Comparison of ENCODE assay signal across 8 cellular contexts in the genomic region with DNA sequence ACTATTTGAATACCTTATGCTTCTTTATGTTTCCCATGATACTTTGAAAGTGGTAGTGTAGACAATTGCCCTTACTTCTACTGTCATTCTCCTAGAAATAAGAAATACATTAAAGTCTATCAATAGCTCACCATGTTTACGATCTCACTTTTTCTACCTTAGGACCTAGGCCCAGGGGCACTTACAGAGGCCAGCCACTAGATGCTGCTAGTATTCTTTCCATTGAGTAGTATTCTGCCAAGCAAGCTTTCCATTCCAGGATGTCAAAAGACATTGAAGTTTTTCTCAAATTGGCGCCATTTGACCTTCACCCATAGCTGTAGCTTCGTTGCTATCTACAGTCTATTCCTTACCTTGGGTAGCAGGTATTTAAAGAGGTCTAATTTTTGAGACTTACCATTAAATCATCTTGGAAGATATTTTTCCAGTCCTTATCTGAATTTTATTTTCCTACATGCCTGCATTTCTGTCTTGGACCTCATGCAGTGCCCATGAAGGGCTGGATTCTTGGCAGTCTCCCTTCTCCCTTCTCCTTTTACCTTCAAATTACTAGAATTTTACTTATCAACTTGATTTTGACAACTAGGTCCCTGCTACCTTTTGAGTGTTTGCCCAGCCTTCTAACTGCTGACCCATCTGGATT.
DNase-seq lines count a peak whose midpoint lies in the region; FAIRE-seq and TF ChIP-seq lines count a peak whose summit lies in the region.

No MANE protein-coding gene starts in this region.

- H3K4ac ChIP-seq in H1 (replicated peaks; ENCODE audit: insufficient read length, low read depth, low read length) = no peak overlapping the region

- H3K9me2 ChIP-seq in GM23248 (ENCODE audit: insufficient read depth) = no peaks in the 10 kb centered on the region

- TF ChIP-seq CTCF in H1 (IDR thresholded peaks at IDR 0.05; ENCODE audit: control extremely low read depth in 1 of 3, insufficient read depth in 1 of 3, low read depth in 1 of 3, low read length in 3 of 3) = peak in 2 of 3 experiments; percentile 82 to 97; a peak in 3 of 4 replicates
- peak; percentile 96 for TF ChIP-seq CTCF in neural crest cell (conservative IDR thresholded peaks at IDR 0.05)
- TF ChIP-seq CTCF in CD14-positive monocyte (IDR thresholded peaks at IDR 0.05) = no peak

- in situ Hi-C loops in GM23248 (cut with MboI) = no loop called here

- DNase-seq in GM04504 (ENCODE audit: low read depth) (peak; percentile 35), GM23248 (peak; percentile 31), LHCN-M2 (ENCODE audit: low read depth) (peak; percentile 55), OCI-M2 (lab: John Stamatoyannopoulos, UW; ENCODE audit: unreplicated experiment) (peak; percentile 33), H1 (ENCODE audit: low read depth in 1 of 2, low spot score in 2 of 2) (peak; percentile 17 to 45), neural crest cell (ENCODE audit: low read depth, low spot score) (peak; percentile 30), CD14-positive monocyte (ENCODE audit: low spot score) (no peak), immature natural killer cell (no peak)

- CTCF ChIA-PET in H1 (lab: Charles Lee; ENCODE audit: partially characterized antibody) = interaction anchor here (0.6 to 3.7 kb wide), 37 partner anchors 8 to 674 kb away, joined by 3 to 46 read pairs (median 4); no protein-coding TSS in a partner anchor

- no peak overlapping the region for H3K23ac ChIP-seq in H1 (ENCODE audit: insufficient read length)

- H3K4me1 Mint-ChIP-seq in neural crest cell (peaks cover 42% of the 10 kb centered on the region), CD14-positive monocyte (no peaks in the 10 kb centered on the region), immature natural killer cell (no peaks in the 10 kb centered on the region)

- no peak overlapping the region for H4K5ac ChIP-seq in H1 (ENCODE audit: insufficient read length, low read depth, low read length)

- H3K56ac ChIP-seq in H1 (replicated peaks; ENCODE audit: insufficient read length, low read depth, low read length) = no peak overlapping the region

- H4K91ac ChIP-seq in H1 (replicated peaks; ENCODE audit: insufficient read length, low read length) = no peak overlapping the region

- FAIRE-seq in H1 (lab: Jason Lieb, UNC) = peak; percentile 45

- no peak overlapping the region for H2AK5ac ChIP-seq in H1 (ENCODE audit: low read depth, low read length)

- H3K27ac Mint-ChIP-seq in neural crest cell (ENCODE audit: unreplicated experiment) (no peak overlapping the region), CD14-positive monocyte (no peak overlapping the region), immature natural killer cell (no peak overlapping the region)

- no peaks in the 10 kb centered on the region for H3K4me1 ChIP-seq in GM23248 (ENCODE audit: insufficient read depth)
- no peaks in the 10 kb centered on the region for H3K4me1 ChIP-seq in H1 (replicated peaks in 1 of 4; ENCODE audit: control insufficient read depth in 3 of 4, insufficient read depth in 4 of 4, low read length in 3 of 4)

- H3K9me3 Mint-ChIP-seq in neural crest cell (no peaks in the 10 kb centered on the region), CD14-positive monocyte (peaks cover 0 to 3% (median 0%) of the 10 kb centered on the region in 7 donors), immature natural killer cell (peaks cover 0 to 11% (median 3%) of the 10 kb centered on the region in 6 donors)

- H3K9ac ChIP-seq in GM23248 (no peak overlapping the region), H1 (replicated peaks in 1 of 4; ENCODE audit: extremely low read depth in 1 of 4, low read depth in 3 of 4, low read length in 3 of 4) (no peak overlapping the region)

- H2BK120ac ChIP-seq in H1 (replicated peaks; ENCODE audit: low read depth, low read length) = no peak overlapping the region

- no peak overlapping the region for H3K18ac ChIP-seq in H1 (ENCODE audit: extremely low read depth, low read length)

- no peak for TF ChIP-seq EP300 in H1 (IDR thresholded peaks at IDR 0.05; ENCODE audit: borderline replicate concordance in 1 of 2, low read depth in 2 of 2, low read length in 2 of 2)

- H3K4me3 ChIP-seq in GM23248 (no peak overlapping the region), H1 (ENCODE audit: extremely low read depth in 1 of 4, insufficient read depth in 2 of 4, low read depth in 3 of 4, low read length in 4 of 4) (no peak overlapping the region)

- no peak overlapping the region for H4K8ac ChIP-seq in H1 (ENCODE audit: extremely low read depth, insufficient read depth, low read length)

- TF ChIP-seq RAD21 in H1 (IDR thresholded peaks at IDR 0.05 in 1 of 2, conservative IDR thresholded peaks at IDR 0.05 in 1 of 2; ENCODE audit: low read depth in 2 of 2, low read length in 2 of 2) = peak; percentile 99

- H2AFZ ChIP-seq in GM23248 (no peak overlapping the region), H1 (ENCODE audit: low read length) (no peak overlapping the region)

- H2BK20ac ChIP-seq in H1 (ENCODE audit: low read length) = no peak overlapping the region

- H3K36me3 Mint-ChIP-seq in neural crest cell (ENCODE audit: low read depth) = no peaks in the 10 kb centered on the region
- H3K36me3 Mint-ChIP-seq in CD14-positive monocyte = no peaks in the 10 kb centered on the region
- H3K36me3 Mint-ChIP-seq in immature natural killer cell = no peaks in the 10 kb centered on the region

- H3K27me3 Mint-ChIP-seq in neural crest cell (ENCODE audit: low read depth) (no peaks in the 10 kb centered on the region), CD14-positive monocyte (ENCODE audit: low read depth in 3 of 3) (no peaks in the 10 kb centered on the region), immature natural killer cell (ENCODE audit: low read depth in 3 of 3) (peaks cover 0 to 5% (median 0%) of the 10 kb centered on the region in 3 donors)

- peak overlapping the region; percentile 47 for H3K4me3 Mint-ChIP-seq in neural crest cell
- no peak overlapping the region for H3K4me3 Mint-ChIP-seq in CD14-positive monocyte
- no peak overlapping the region for H3K4me3 Mint-ChIP-seq in immature natural killer cell

- H3K4me2 ChIP-seq in GM23248 (ENCODE audit: unreplicated experiment) (no peak overlapping the region), H1 (ENCODE audit: insufficient read depth in 1 of 2, low read depth in 2 of 2, low read length in 2 of 2) (no peak overlapping the region)

- POLR2A ChIA-PET in H1 (lab: Charles Lee; ENCODE audit: partially characterized antibody) = no interaction called here

- H3K9me3 ChIP-seq in GM23248 (ENCODE audit: low read depth) (no peaks in the 10 kb centered on the region), H1 (ENCODE audit: insufficient read depth in 2 of 2, low read depth in 1 of 2, low read length in 1 of 2) (no peaks in the 10 kb centered on the region)

- no peak overlapping the region for H2BK12ac ChIP-seq in H1 (ENCODE audit: low read depth, low read length)

- H3K23me2 ChIP-seq in H1 (ENCODE audit: low read depth, low read length) = no peaks in the 10 kb centered on the region

- H3K79me2 ChIP-seq in GM23248 (ENCODE audit: insufficient read depth) (no peaks in the 10 kb centered on the region), H1 (ENCODE audit: control insufficient read depth in 1 of 2, insufficient read depth in 2 of 2, low read length in 2 of 2) (no peaks in the 10 kb centered on the region)

- no peak overlapping the region for H2BK5ac ChIP-seq in H1 (ENCODE audit: low read depth, low read length)

- intact Hi-C loops in CD14-positive monocyte (cut with micrococcal nuclease) = no loop called here

- H3K27ac ChIP-seq in GM23248 = no peak overlapping the region
- no peak overlapping the region for H3K27ac ChIP-seq in H1 (ENCODE audit: low read depth, low read length)

- H3K14ac ChIP-seq in H1 (ENCODE audit: insufficient read length) = no peak overlapping the region

- no peaks in the 10 kb centered on the region for H3F3A ChIP-seq in GM23248 (ENCODE audit: insufficient read depth)

- 24% methylated on average over 3 of the region's 3 CpGs for WGBS in GM23248 (ENCODE audit: low coverage in 1 of 2, low lambda C conversion rate in 2 of 2, missing lambda C conversion rate in 2 of 2), 2 experiments
- WGBS in H1 (ENCODE audit: extremely low coverage in 1 of 2, insufficient coverage in 1 of 2, insufficient read length in 1 of 2, insufficient replicate concordance in 2 of 2, low coverage in 1 of 2, low lambda C conversion rate in 2 of 2, missing lambda C conversion rate in 1 of 2), 2 experiments = 54% methylated on average over 3 of the region's 3 CpGs; no CpG with 5 or more reads in 1 of the 2 experiments

- no peak overlapping the region for H2BK15ac ChIP-seq in H1 (ENCODE audit: low read length)

- H3K27me3 ChIP-seq in GM23248 (replicated peaks; ENCODE audit: insufficient read depth) = no peaks in the 10 kb centered on the region
- H3K27me3 ChIP-seq in H1 (replicated peaks in 1 of 4; ENCODE audit: control insufficient read depth in 3 of 4, extremely low read depth in 1 of 4, insufficient read depth in 3 of 4, low read length in 3 of 4) = no peaks in the 10 kb centered on the region

- TF ChIP-seq POLR2A in H1 (IDR thresholded peaks at IDR 0.05; ENCODE audit: control extremely low read depth in 1 of 2, low read depth in 2 of 2, low read length in 2 of 2) = no peak

- H3K36me3 ChIP-seq in GM23248 (ENCODE audit: low read depth) (no peaks in the 10 kb centered on the region), H1 (ENCODE audit: control insufficient read depth in 2 of 4, insufficient read depth in 4 of 4, low read length in 3 of 4) (no peaks in the 10 kb centered on the region)

- H4K20me1 ChIP-seq in GM23248 (ENCODE audit: insufficient read depth) = no peaks in the 10 kb centered on the region
- H4K20me1 ChIP-seq in H1 (replicated peaks in 1 of 2; ENCODE audit: control insufficient read depth in 1 of 2, insufficient read depth in 2 of 2, low read length in 2 of 2) = no peaks in the 10 kb centered on the region

- H3K79me1 ChIP-seq in H1 (ENCODE audit: low read depth, low read length) = no peaks in the 10 kb centered on the region

TF ChIP-seq in H1, 55 proteins besides CTCF, POLR2A, EP300 and RAD21:
- TF ChIP-seq TAF1 (IDR thresholded peaks at IDR 0.05; ENCODE audit: low read depth, low read length) (no peak), SUZ12 (IDR thresholded peaks at IDR 0.05; ENCODE audit: low read length) (no peak), MAFK (IDR thresholded peaks at IDR 0.05; ENCODE audit: low read depth, low read length) (no peak), YY1 (IDR thresholded peaks at IDR 0.05; ENCODE audit: low read depth, low read length) (peak; percentile 54; the same call in 1 of the 2 replicates), BACH1 (IDR thresholded peaks at IDR 0.05; ENCODE audit: low read length) (no peak)
TF ChIP-seq in H1: peak in this region for 1.

Comparison
In these comparisons a context has a peak if more than half of its experiments do, and no peak if none do; other contexts are left out.
1. DNase-seq: peak in GM04504 (single experiment), GM23248 (single experiment), LHCN-M2 (single experiment), OCI-M2 (single experiment), H1 (2 of 2) and neural crest cell (single experiment); none in CD14-positive monocyte (single experiment) and immature natural killer cell (0 of 3).